8 cellular contexts compared by ENCODE assay signal in the genomic region with DNA sequence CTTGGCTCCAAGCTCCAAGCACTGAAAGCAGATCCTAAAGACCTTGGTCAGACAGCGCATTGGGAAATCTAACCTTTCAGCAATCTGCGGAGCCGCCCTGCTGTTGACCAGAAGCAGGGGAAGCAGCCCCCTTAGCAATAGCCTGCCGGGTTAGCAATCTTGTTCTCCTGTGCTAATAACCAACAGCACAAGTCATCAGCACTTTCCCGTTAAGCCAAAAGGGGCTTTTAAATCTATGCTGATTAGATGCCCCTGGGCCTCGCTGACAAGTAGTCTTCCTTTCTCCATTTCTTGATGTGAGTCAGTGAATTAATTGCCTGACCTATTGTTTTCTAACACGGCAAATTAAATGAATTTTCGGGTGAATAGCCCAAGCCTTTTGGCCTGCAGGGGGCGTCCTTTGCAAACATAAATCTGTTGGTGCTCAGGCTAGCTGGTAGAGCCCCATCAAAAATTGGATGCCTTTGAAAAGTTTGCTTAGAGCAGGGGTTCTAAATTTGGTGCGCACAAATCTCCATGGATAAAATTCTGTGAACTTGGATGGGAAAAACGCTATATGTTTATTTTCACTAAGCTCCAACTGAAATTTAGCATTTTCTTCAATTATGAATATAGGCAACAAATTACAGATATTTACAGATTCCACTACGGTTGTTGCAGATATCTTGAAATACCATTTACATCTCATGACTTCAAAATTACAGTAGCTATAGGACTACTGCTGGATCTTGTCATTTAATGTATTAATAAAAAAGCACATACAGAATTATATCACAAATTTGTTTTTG. TPM values are rescaled to one million over a fixed set of nuclear protein-coding genes. Genes with fewer than 3 reads are reported as not detected.
DNase-seq lines count a peak whose midpoint lies in the region; ATAC-seq, FAIRE-seq and TF ChIP-seq lines count a peak whose summit lies in the region.

No MANE protein-coding gene starts in this region.

- dilution Hi-C loops in endothelial cell of umbilical vein (cut with MboI; ENCODE audit: extremely low pct_ligation_motif_present, low sequenced_read_pairs): no loop called here

- no peaks in the 10 kb centered on the region for H3K36me3 ChIP-seq in endothelial cell of umbilical vein (ENCODE audit: control insufficient read depth in 2 of 2, extremely low read depth in 1 of 2, insufficient read depth in 2 of 2, low read length in 2 of 2)
- no peaks in the 10 kb centered on the region for H3K36me3 ChIP-seq in mucosa of descending colon (ENCODE audit: low read depth)

- DNase-seq in GDM1 (lab: John Stamatoyannopoulos, UW): peak; percentile 22
- peak; percentile 57 for DNase-seq in NOMO-1 treated with DMSO at 0.1 percent for 48 hours (lab: John Stamatoyannopoulos, UW; ENCODE audit: unreplicated experiment)
- DNase-seq in activated CD8-positive, alpha-beta memory T cell treated with anti-CD3 and anti-CD28 coated beads for 4 hours (ENCODE audit: low read depth in 2 of 2): peak; percentile 59 to 68
- peak; percentile 91 for DNase-seq in endothelial cell of umbilical vein (ENCODE audit: low read depth, low spot score)
- peak; percentile 68 to 98 (median 87) for DNase-seq in mucosa of descending colon
- peak; percentile 76 to 78 for DNase-seq in stimulated activated CD8-positive, alpha-beta memory T cell treated with anti-CD3 and anti-CD28 coated beads, Interleukin-2, amount 100 ng/mL, for 48 hours (ENCODE audit: low read depth in 2 of 2)

- intact Hi-C loops in endothelial cell of umbilical vein (cut with micrococcal nuclease) (loop anchor here (1.0 to 10.0 kb wide), 9 partner anchors 205 to 832 kb away; a partner anchor contains a TSS), mucosa of descending colon (cut with DNase I, micrococcal nuclease) (loop anchor here (5.0 to 10.0 kb wide), 3 partner anchors 145 to 502 kb away; no protein-coding TSS in a partner anchor)

- no peak overlapping the region for H3K27ac ChIP-seq in endothelial cell of umbilical vein (ENCODE audit: insufficient read depth, low read depth, low read length)

- peak overlapping the region; percentile 25 for H3K9ac ChIP-seq in endothelial cell of umbilical vein (replicated peaks; ENCODE audit: extremely low read depth, insufficient read depth, low read length)

- no peak for TF ChIP-seq POLR2A in endothelial cell of umbilical vein (IDR thresholded peaks at IDR 0.05; ENCODE audit: low read depth, low read length)

- BruUV-seq in endothelial cell of umbilical vein (replicated peaks; lab: Mats Ljungman, UMichigan): no TSS peak

- H3K4me1 ChIP-seq in endothelial cell of umbilical vein (ENCODE audit: control insufficient read depth, extremely low read depth, insufficient read depth, low read length) (peaks cover 9% of the 10 kb centered on the region), mucosa of descending colon (ENCODE audit: low read depth) (peaks cover 15% of the 10 kb centered on the region)

- POLR2A ChIA-PET in endothelial cell of umbilical vein (lab: Charles Lee): no interaction called here

- H4K20me1 ChIP-seq in endothelial cell of umbilical vein (replicated peaks; ENCODE audit: control insufficient read depth, extremely low read depth, insufficient read depth, low read length): no peaks in the 10 kb centered on the region

- CTCF ChIA-PET in endothelial cell of umbilical vein (lab: Charles Lee): interaction anchor here (0.7 to 2.8 kb wide), 15 partner anchors 16 to 724 kb away, joined by 3 to 62 read pairs (median 7); a partner anchor contains a TSS

- no peaks in the 10 kb centered on the region for H3K79me2 ChIP-seq in endothelial cell of umbilical vein (ENCODE audit: control insufficient read depth, insufficient read depth, low read length)

- H3K9me1 ChIP-seq in endothelial cell of umbilical vein (replicated peaks; ENCODE audit: control insufficient read depth, extremely low read depth, insufficient read depth, low read length): no peaks in the 10 kb centered on the region

- peak; percentile 66 to 92 for TF ChIP-seq CTCF in endothelial cell of umbilical vein (IDR thresholded peaks at IDR 0.05; ENCODE audit: extremely low read depth in 1 of 2, insufficient read depth in 1 of 2, low read depth in 1 of 2, low read length in 2 of 2)
- peak; percentile 75 for TF ChIP-seq CTCF in mucosa of descending colon (IDR thresholded peaks at IDR 0.05)

- H3K9me3 ChIP-seq in endothelial cell of umbilical vein (replicated peaks; ENCODE audit: control insufficient read depth, insufficient read depth, low read length) (no peaks in the 10 kb centered on the region), mucosa of descending colon (no peaks in the 10 kb centered on the region)

- ATAC-seq in HG03066 (IDR thresholded peaks at IDR 0.05; ENCODE audit: low read depth, unreplicated experiment): peak; percentile 49
- peak; percentile 71 for ATAC-seq in mucosa of descending colon
- ATAC-seq in HG03139 (IDR thresholded peaks at IDR 0.05; ENCODE audit: unreplicated experiment): no peak

- peak overlapping the region in 2 of 3 experiments; percentile 8 to 9 for H3K4me3 ChIP-seq in endothelial cell of umbilical vein (replicated peaks in 1 of 3; ENCODE audit: insufficient read depth in 1 of 3, low read depth in 1 of 3, low read length in 3 of 3)
- no peak overlapping the region for H3K4me3 ChIP-seq in mucosa of descending colon

- H2AFZ ChIP-seq in endothelial cell of umbilical vein (ENCODE audit: low read depth, low read length): peak overlapping the region; percentile 71

- H3K27me3 ChIP-seq in endothelial cell of umbilical vein (ENCODE audit: control insufficient read depth in 2 of 2, insufficient read depth in 2 of 2, low read length in 2 of 2): no peaks in the 10 kb centered on the region

- peak overlapping the region; percentile 64 for H3K4me2 ChIP-seq in endothelial cell of umbilical vein (ENCODE audit: insufficient read depth, low read length)

- peak; percentile 75 for FAIRE-seq in endothelial cell of umbilical vein (lab: Jason Lieb, UNC)

TF ChIP-seq in endothelial cell of umbilical vein, 7 proteins besides CTCF, POLR2A, EP300 and RAD21:
- TF ChIP-seq JUN (IDR thresholded peaks at IDR 0.05; ENCODE audit: borderline replicate concordance, insufficient read depth, insufficient read length, low read depth) (no peak), FOS (IDR thresholded peaks at IDR 0.05; ENCODE audit: borderline replicate concordance, insufficient read depth, low read length) (no peak), POLR2AphosphoS5 (IDR thresholded peaks at IDR 0.05; ENCODE audit: insufficient read depth, low read depth, low read length) (no peak), GATA2 (IDR thresholded peaks at IDR 0.05; ENCODE audit: insufficient read depth, insufficient read length, low read depth, low read length) (no peak), EZH2 (IDR thresholded peaks at IDR 0.05; ENCODE audit: borderline replicate concordance, low read depth, low read length, severe bottlenecking) (no peak), MYC (IDR thresholded peaks at IDR 0.05; ENCODE audit: low read depth, low read length) (no peak)
- TF ChIP-seq, protein P1, sequence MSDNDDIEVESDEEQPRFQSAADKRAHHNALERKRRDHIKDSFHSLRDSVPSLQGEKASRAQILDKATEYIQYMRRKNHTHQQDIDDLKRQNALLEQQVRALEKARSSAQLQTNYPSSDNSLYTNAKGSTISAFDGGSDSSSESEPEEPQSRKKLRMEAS (IDR thresholded peaks at IDR 0.05; ENCODE audit: insufficient read depth, insufficient read length): no peak
TF ChIP-seq in endothelial cell of umbilical vein: peak in this region for 0.

RNA-seq across cellular contexts. Expression of a gene that starts 24.7 kb away (rescaled TPM):
- total RNA-seq in endothelial cell of umbilical vein: 17.7 and 17.9 TPM in 2 replicates
- polyA plus RNA-seq in endothelial cell of umbilical vein: 12.0 and 14.4 TPM in 2 replicates
- 12.1 and 14.4 TPM in 2 replicates for polyA plus RNA-seq in endothelial cell of umbilical vein (2011; cell fraction: cytosol; rRNA removed)
- 6.8 and 7.4 TPM in 2 replicates for polyA plus RNA-seq in endothelial cell of umbilical vein (2011; cell fraction: nucleus; rRNA removed)
- 19.5 and 25.0 TPM in 2 replicates for polyA plus RNA-seq in endothelial cell of umbilical vein (2012)
- 6.6 and 9.5 TPM in 2 replicates for polyA minus RNA-seq in endothelial cell of umbilical vein
- 15.2 TPM for polyA minus RNA-seq in endothelial cell of umbilical vein (2011; cell fraction: cytosol; rRNA and poly(A)+ RNA removed)
- polyA minus RNA-seq in endothelial cell of umbilical vein (2011; cell fraction: nucleus; rRNA and poly(A)+ RNA removed): 13.5 and 13.8 TPM in 2 replicates
- total RNA-seq in mucosa of descending colon: 10 to 100 TPM; 18.1 to 26.6 (median 22.9) TPM

RNA-seq across cellular contexts. Expression of a gene that starts 24.7 kb away (rescaled TPM):
- total RNA-seq in endothelial cell of umbilical vein (8.5 and 8.9 TPM in 2 replicates), mucosa of descending colon (10 to 100 TPM in 1 of 3 donors, 1 to 10 TPM in 2; 6.6 to 10.9 (median 7.2) TPM)
- 1.7 and 2.6 TPM in 2 replicates for polyA plus RNA-seq in endothelial cell of umbilical vein
- polyA plus RNA-seq in endothelial cell of umbilical vein (2011; cell fraction: cytosol; rRNA removed): 2.3 and 2.8 TPM in 2 replicates
- polyA plus RNA-seq in endothelial cell of umbilical vein (2011; cell fraction: nucleus; rRNA removed): 9.7 and 12.6 TPM in 2 replicates
- polyA plus RNA-seq in endothelial cell of umbilical vein (2012): 6.6 and 6.9 TPM in 2 replicates
- polyA minus RNA-seq in endothelial cell of umbilical vein: 3.2 and 4.4 TPM in 2 replicates
- polyA minus RNA-seq in endothelial cell of umbilical vein (2011; cell fraction: cytosol; rRNA and poly(A)+ RNA removed): 1.4 TPM
- 9.4 and 13.2 TPM in 2 replicates for polyA minus RNA-seq in endothelial cell of umbilical vein (2011; cell fraction: nucleus; rRNA and poly(A)+ RNA removed)

Comparison
In these comparisons a context has a peak if more than half of its experiments do, and no peak if none do; other contexts are left out.
1. DNase-seq: peak in every context shown above with its lines; median percentile 91 in endothelial cell of umbilical vein; 87 in mucosa of descending colon; 77 in stimulated activated CD8-positive, alpha-beta memory T cell treated with anti-CD3 and anti-CD28 coated beads, Interleukin-2, amount 100 ng/mL, for 48 hours; 64 in activated CD8-positive, alpha-beta memory T cell treated with anti-CD3 and anti-CD28 coated beads for 4 hours; 57 in NOMO-1 treated with DMSO at 0.1 percent for 48 hours; 22 in GDM1.